Comparison of ENCODE assay signal across 18 cellular contexts in genomic region chr21:43919871-43920801, GRCh38. TPM values are rescaled to one million over a fixed set of nuclear protein-coding genes. Genes with fewer than 3 reads are reported as not detected.
DNase-seq lines count a peak whose midpoint lies in the region; ATAC-seq, FAIRE-seq and TF ChIP-seq lines count a peak whose summit lies in the region.
"Had no signal": no experiment of that assay in that cellular context is flagged by ENCODE, and none has a peak within 500 bp of the region (broad histone marks: within the 10 kb centered on the region; RNA-seq: fewer than 3 reads in every experiment).

No MANE protein-coding gene starts in this region.

- FAIRE-seq in GM18507 (lab: Jason Lieb, UNC), result peak; percentile 61

- H3K9me3 ChIP-seq in naive thymus-derived CD4-positive, alpha-beta T cell (ENCODE audit: control insufficient read depth in 2 of 3, low read length in 3 of 3), result no peaks in the 10 kb centered on the region
- no peaks in the 10 kb centered on the region for H3K9me3 ChIP-seq in breast epithelium
- H3K9me3 ChIP-seq: heart left ventricle, left lung, SK-N-SH, thyroid gland had no signal

- H3K36me3 Mint-ChIP-seq in activated B cell treated with CpG ODN at 0.5 μM for 24 hours (ENCODE audit: low read depth), result peaks cover 8% of the 10 kb centered on the region
- H3K36me3 Mint-ChIP-seq in naive thymus-derived CD4-positive, alpha-beta T cell, result peaks cover 0 to 6% (median 0%) of the 10 kb centered on the region in 5 donors
- H3K36me3 Mint-ChIP-seq in activated CD4-positive, alpha-beta memory T cell treated with anti-CD3 and anti-CD28 coated beads for 36 hours, result peaks cover 2% of the 10 kb centered on the region

- H3K27me3 ChIP-seq in naive thymus-derived CD4-positive, alpha-beta T cell (ENCODE audit: control insufficient read depth in 2 of 2, insufficient read depth in 2 of 2, low read length in 2 of 2), result no peaks in the 10 kb centered on the region
- no peaks in the 10 kb centered on the region for H3K27me3 ChIP-seq in breast epithelium
- H3K27me3 ChIP-seq: heart left ventricle, left lung, thyroid gland had no signal

- CTCF ChIA-PET in activated B cell treated with CpG ODN at 0.5 μM for 24 hours (lab: Charles Lee), result interaction anchor here (1.4 kb wide), 1 partner anchor 55 kb away, joined by 3 read pairs; no protein-coding TSS in a partner anchor
- CTCF ChIA-PET in naive thymus-derived CD4-positive, alpha-beta T cell (lab: Charles Lee), result no interaction called here
- CTCF ChIA-PET in activated CD4-positive, alpha-beta memory T cell treated with anti-CD3 and anti-CD28 coated beads for 36 hours (lab: Charles Lee), result interaction anchor here (1.7 to 2.2 kb wide), 3 partner anchors 18 to 20 kb away, joined by 4 to 10 read pairs (median 6); no protein-coding TSS in a partner anchor

- ATAC-seq in activated B cell treated with CpG ODN at 0.5 μM for 24 hours (ENCODE audit: low read depth), result peak; percentile 72
- ATAC-seq in naive thymus-derived CD4-positive, alpha-beta T cell, result no peak
- ATAC-seq in HG02588 (IDR thresholded peaks at IDR 0.05; ENCODE audit: unreplicated experiment), result no peak
- ATAC-seq: activated CD4-positive, CD25-positive, alpha-beta regulatory T cell treated with anti-CD3 and anti-CD28 coated beads, Interleukin-2, amount 50 U/mL, for 24 hours; heart left ventricle; left lung had no signal

- no peak overlapping the region for H3K4me3 Mint-ChIP-seq in activated B cell treated with CpG ODN at 0.5 μM for 24 hours
- H3K4me3 Mint-ChIP-seq in naive thymus-derived CD4-positive, alpha-beta T cell, result peak overlapping the region in 9 of 10 donors; percentile 11 to 87 (median 56)
- no peak overlapping the region for H3K4me3 Mint-ChIP-seq in activated CD4-positive, alpha-beta memory T cell treated with anti-CD3 and anti-CD28 coated beads for 36 hours

- TF ChIP-seq POLR2A in breast epithelium (IDR thresholded peaks at IDR 0.05), result no peak

- no peak overlapping the region for H3K27ac ChIP-seq in naive thymus-derived CD4-positive, alpha-beta T cell (ENCODE audit: low read depth, low read length)
- H3K27ac ChIP-seq in breast epithelium, result no peak overlapping the region
- H3K27ac ChIP-seq: 22Rv1, heart left ventricle, left lung, skin epidermis, thyroid gland had no signal

- peaks cover 26 to 41% of the 10 kb centered on the region in 2 donors for H3K4me1 ChIP-seq in naive thymus-derived CD4-positive, alpha-beta T cell (ENCODE audit: control insufficient read depth in 2 of 2, insufficient read depth in 2 of 2, low read length in 2 of 2)
- peaks cover 0 to 8% of the 10 kb centered on the region in 2 donors for H3K4me1 ChIP-seq in breast epithelium

- intact Hi-C loops in activated B cell treated with CpG ODN at 0.5 μM for 24 hours (cut with micrococcal nuclease), result no loop called here
- intact Hi-C loops in naive thymus-derived CD4-positive, alpha-beta T cell (cut with micrococcal nuclease), result loop anchor here (2.0 to 5.0 kb wide), 4 partner anchors 53 to 997 kb away; partner anchors contain the start of genes AGPAT3 (in 1 of the 2) and TRAPPC10 (in 1 of the 2)
- intact Hi-C loops in breast epithelium (cut with DNase I; ENCODE audit: low total_unique reads), result no loop called here
- intact Hi-C loops in activated CD4-positive, alpha-beta memory T cell treated with anti-CD3 and anti-CD28 coated beads for 36 hours (cut with micrococcal nuclease), result loop anchor here (5.0 kb wide), 1 partner anchor 38 kb away; no protein-coding TSS in a partner anchor

- H3K36me3 ChIP-seq in naive thymus-derived CD4-positive, alpha-beta T cell (ENCODE audit: control insufficient read depth in 2 of 3, insufficient read depth in 3 of 3, low read length in 3 of 3), result peaks cover 0 to 9% (median 0%) of the 10 kb centered on the region in 3 experiments
- H3K36me3 ChIP-seq in breast epithelium, result no peaks in the 10 kb centered on the region
- H3K36me3 ChIP-seq: thyroid gland had no signal

- DNase-seq in NCI-H1417 (lab: John Stamatoyannopoulos, UW) (peak in 2 of 3 experiments; percentile 58 to 81), NCI-H1417 treated with DMSO at 0.1 percent for 48 hours (lab: John Stamatoyannopoulos, UW) (no peak), GM18507 (ENCODE audit: extremely low spot score, insufficient read length, low read depth) (no peak), activated B cell treated with CpG ODN at 0.5 μM for 24 hours (no peak), breast epithelium (ENCODE audit: low spot score in 2 of 2) (no peak)
- no peak for DNase-seq in naive thymus-derived CD4-positive, alpha-beta T cell
- no peak for DNase-seq in activated CD4-positive, alpha-beta memory T cell treated with anti-CD3 and anti-CD28 coated beads for 36 hours
- DNase-seq: central memory CD4-positive, alpha-beta T cell; DND-41; NCI-H187 treated with DMSO at 0.1 percent for 48 hours; SK-N-SH had no signal

- POLR2A ChIA-PET in activated B cell treated with CpG ODN at 0.5 μM for 24 hours (lab: Charles Lee), result interaction anchor here (0.6 kb wide), 1 partner anchor 94 kb away, joined by 3 read pairs; no protein-coding TSS in a partner anchor
- POLR2A ChIA-PET in naive thymus-derived CD4-positive, alpha-beta T cell (lab: Charles Lee), result interaction anchor here (0.6 to 2.0 kb wide), 4 partner anchors 20 to 54 kb away, joined by 3 to 8 read pairs (median 4); no protein-coding TSS in a partner anchor
- POLR2A ChIA-PET in activated CD4-positive, alpha-beta memory T cell treated with anti-CD3 and anti-CD28 coated beads for 36 hours (lab: Charles Lee), result no interaction called here

- H3K27ac Mint-ChIP-seq in activated B cell treated with CpG ODN at 0.5 μM for 24 hours, result peak overlapping the region; percentile 20
- peak overlapping the region in 7 of 9 donors; percentile 10 to 95 (median 91) for H3K27ac Mint-ChIP-seq in naive thymus-derived CD4-positive, alpha-beta T cell
- H3K27ac Mint-ChIP-seq in activated CD4-positive, alpha-beta memory T cell treated with anti-CD3 and anti-CD28 coated beads for 36 hours, result no peak overlapping the region

- no peak for TF ChIP-seq CTCF in activated B cell treated with CpG ODN at 0.5 μM for 24 hours (IDR thresholded peaks at IDR 0.05)
- no peak for TF ChIP-seq CTCF in breast epithelium (IDR thresholded peaks at IDR 0.05)

- H3K27me3 Mint-ChIP-seq in activated B cell treated with CpG ODN at 0.5 μM for 24 hours, result no peaks in the 10 kb centered on the region
- peaks cover 0 to 4% (median 0%) of the 10 kb centered on the region in 5 donors for H3K27me3 Mint-ChIP-seq in naive thymus-derived CD4-positive, alpha-beta T cell
- H3K27me3 Mint-ChIP-seq in activated CD4-positive, alpha-beta memory T cell treated with anti-CD3 and anti-CD28 coated beads for 36 hours, result no peaks in the 10 kb centered on the region

- peaks cover 59% of the 10 kb centered on the region for H3K4me1 Mint-ChIP-seq in activated B cell treated with CpG ODN at 0.5 μM for 24 hours
- H3K4me1 Mint-ChIP-seq in naive thymus-derived CD4-positive, alpha-beta T cell, result peaks cover 56 to 77% (median 68%) of the 10 kb centered on the region in 7 donors
- H3K4me1 Mint-ChIP-seq in activated CD4-positive, alpha-beta memory T cell treated with anti-CD3 and anti-CD28 coated beads for 36 hours (ENCODE audit: low read depth), result peaks cover 56% of the 10 kb centered on the region

- no peak overlapping the region for H3K4me3 ChIP-seq in naive thymus-derived CD4-positive, alpha-beta T cell (ENCODE audit: low read length)
- no peak overlapping the region for H3K4me3 ChIP-seq in breast epithelium
- H3K4me3 ChIP-seq: heart left ventricle, left lung, skin epidermis, thyroid gland had no signal

- no peaks in the 10 kb centered on the region for H3K9me3 Mint-ChIP-seq in activated B cell treated with CpG ODN at 0.5 μM for 24 hours
- H3K9me3 Mint-ChIP-seq in naive thymus-derived CD4-positive, alpha-beta T cell, result peaks cover 0 to 2% (median 0%) of the 10 kb centered on the region in 11 donors
- no peaks in the 10 kb centered on the region for H3K9me3 Mint-ChIP-seq in activated CD4-positive, alpha-beta memory T cell treated with anti-CD3 and anti-CD28 coated beads for 36 hours

RNA-seq across cellular contexts. Expression of gene AGPAT3, which starts 55.1 kb away (rescaled TPM):
- 48.9 and 57.7 TPM in 2 replicates for total RNA-seq in activated B cell treated with CpG ODN at 0.5 μM for 24 hours
- total RNA-seq in naive thymus-derived CD4-positive, alpha-beta T cell, result 100 to 1,000 TPM in 1 of 5 experiments, 10 to 100 TPM in 4; 58.4 to 121 (median 69.0) TPM
- polyA plus RNA-seq in naive thymus-derived CD4-positive, alpha-beta T cell, result 10 to 100 TPM; 11.4 to 16.1 TPM
- 10 to 100 TPM; 27.2 to 35.8 (median 28.2) TPM for total RNA-seq in breast epithelium
- total RNA-seq in activated CD4-positive, alpha-beta memory T cell treated with anti-CD3 and anti-CD28 coated beads for 36 hours, result 10 to 100 TPM; 71.4 to 82.4 TPM

Comparison
In these comparisons a context has a peak if more than half of its experiments do, and no peak if none do; other contexts are left out.
1. DNase-seq: peak in NCI-H1417 (2 of 3); none in NCI-H1417 treated with DMSO at 0.1 percent for 48 hours (single experiment), GM18507 (single experiment), activated B cell treated with CpG ODN at 0.5 μM for 24 hours (single experiment), naive thymus-derived CD4-positive, alpha-beta T cell (0 of 9), breast epithelium (0 of 2) and activated CD4-positive, alpha-beta memory T cell treated with anti-CD3 and anti-CD28 coated beads for 36 hours (single experiment).
2. H3K4me3 Mint-ChIP-seq: peak in naive thymus-derived CD4-positive, alpha-beta T cell (9 of 10); none in activated B cell treated with CpG ODN at 0.5 μM for 24 hours (single experiment) and activated CD4-positive, alpha-beta memory T cell treated with anti-CD3 and anti-CD28 coated beads for 36 hours (single experiment).
3. intact Hi-C loops: an anchor here in naive thymus-derived CD4-positive, alpha-beta T cell (2.0 to 5.0 kb wide) and activated CD4-positive, alpha-beta memory T cell treated with anti-CD3 and anti-CD28 coated beads for 36 hours (5.0 kb wide); none called in activated B cell treated with CpG ODN at 0.5 μM for 24 hours and breast epithelium.